18 cellular contexts compared by ENCODE assay signal in genomic region chr1:168693197-168693871, GRCh38. TPM values are rescaled to one million over a fixed set of nuclear protein-coding genes. Genes with fewer than 3 reads are reported as not detected.
DNase-seq lines count a peak whose midpoint lies in the region; ATAC-seq, FAIRE-seq and TF ChIP-seq lines count a peak whose summit lies in the region.
"Had no signal": no experiment of that assay in that cellular context is flagged by ENCODE, and none has a peak within 500 bp of the region (broad histone marks: within the 10 kb centered on the region; RNA-seq: fewer than 3 reads in every experiment).

No MANE protein-coding gene starts in this region.

- no peak overlapping the region for H3K9ac ChIP-seq in endodermal cell (ENCODE audit: extremely low read depth, low read length, poor library complexity, severe bottlenecking)
- H3K9ac ChIP-seq: GM23248 had no signal

- H3K4me1 ChIP-seq in endodermal cell (ENCODE audit: control insufficient read depth, insufficient read depth, low read length) (peaks cover 20% of the 10 kb centered on the region), mucosa of descending colon (ENCODE audit: low read depth) (peaks cover 25% of the 10 kb centered on the region), small intestine (ENCODE audit: control insufficient read depth in 2 of 2, insufficient read depth in 1 of 2, low read depth in 1 of 2, low read length in 1 of 2) (peaks cover 2 to 3% of the 10 kb centered on the region in 2 donors)

- H3K36me3 ChIP-seq in endodermal cell (ENCODE audit: control insufficient read depth, insufficient read depth, low read length), result no peaks in the 10 kb centered on the region
- no peaks in the 10 kb centered on the region for H3K36me3 ChIP-seq in mucosa of descending colon (ENCODE audit: low read depth)
- H3K36me3 ChIP-seq in small intestine (ENCODE audit: control insufficient read depth in 2 of 2, insufficient read depth in 2 of 2, low read length in 2 of 2), result no peaks in the 10 kb centered on the region

- H3K4me1 Mint-ChIP-seq in endodermal cell, result peaks cover 48% of the 10 kb centered on the region

- H3K27ac Mint-ChIP-seq in endodermal cell, result peak overlapping the region; percentile 9

- no peak overlapping the region for H3K4me3 Mint-ChIP-seq in endodermal cell

- TF ChIP-seq CTCF in endodermal cell (conservative IDR thresholded peaks at IDR 0.05) (no peak), mucosa of descending colon (IDR thresholded peaks at IDR 0.05) (no peak)

- H3K4me3 ChIP-seq in endodermal cell (ENCODE audit: low read length) (no peak overlapping the region), mucosa of descending colon (no peak overlapping the region), small intestine (ENCODE audit: low read depth in 1 of 2, low read length in 2 of 2) (no peak overlapping the region)
- H3K4me3 ChIP-seq: GM23248 had no signal

- intact Hi-C loops in mucosa of descending colon (cut with DNase I, micrococcal nuclease), result no loop called here

- H3K27me3 ChIP-seq in endodermal cell (ENCODE audit: control insufficient read depth, insufficient read depth, low read length, poor library complexity, severe bottlenecking) (no peaks in the 10 kb centered on the region), small intestine (ENCODE audit: control insufficient read depth in 2 of 2, insufficient read depth in 2 of 2, low read length in 2 of 2) (no peaks in the 10 kb centered on the region)

- peak; percentile 80 for DNase-seq in HT-29 (ENCODE audit: low spot score)
- peak; percentile 49 for DNase-seq in endodermal cell
- DNase-seq in mucosa of descending colon, result peak in 1 of 3 donors; percentile 83
- DNase-seq in small intestine, result peak; percentile 86
- no peak for DNase-seq in kidney glomerular epithelial cell (lab: John Stamatoyannopoulos, UW)
- DNase-seq in NCI-H510A treated with DMSO at 0.1 percent for 48 hours (lab: John Stamatoyannopoulos, UW), result no peak
- DNase-seq: Caco-2, DMS79 treated with DMSO at 0.1 percent for 48 hours, GM23248, NCI-H1048, NCI-H146, NCI-H345 had no signal

- peak; percentile 33 for FAIRE-seq in small intestine (lab: Jason Lieb, UNC)
- FAIRE-seq: G401.6, GM12891, HTR-8/SVneo had no signal

- H3K9me3 ChIP-seq in endodermal cell (ENCODE audit: control insufficient read depth, low read length), result no peaks in the 10 kb centered on the region
- H3K9me3 ChIP-seq in mucosa of descending colon, result no peaks in the 10 kb centered on the region
- H3K9me3 ChIP-seq in small intestine (ENCODE audit: control insufficient read depth, low read depth), result no peaks in the 10 kb centered on the region
- H3K9me3 ChIP-seq: Caco-2 had no signal

- H3K27me3 Mint-ChIP-seq in endodermal cell (ENCODE audit: insufficient read depth), result no peaks in the 10 kb centered on the region

- peak; percentile 88 for ATAC-seq in mucosa of descending colon
- ATAC-seq in GM21528 (IDR thresholded peaks at IDR 0.05; ENCODE audit: low FRiP score, unreplicated experiment), result no peak
- no peak for ATAC-seq in HG03521 (IDR thresholded peaks at IDR 0.05; ENCODE audit: unreplicated experiment)

- H3K9me3 Mint-ChIP-seq in endodermal cell, result no peaks in the 10 kb centered on the region

- 84 to 97% methylated on average over 3 to 8 of the region's 8 CpGs for WGBS in endodermal cell (ENCODE audit: insufficient coverage in 1 of 2, insufficient read length in 1 of 2), 2 experiments
- 12 to 64% (median 33%) methylated on average over 8 of the region's 8 CpGs for WGBS in small intestine, 3 donors

- no peaks in the 10 kb centered on the region for H3K36me3 Mint-ChIP-seq in endodermal cell (ENCODE audit: low read depth)

- H3K27ac ChIP-seq in endodermal cell (ENCODE audit: low read depth, low read length) (no peak overlapping the region), small intestine (ENCODE audit: low read depth in 1 of 2, low read length in 1 of 2) (peak overlapping the region; percentile 64 to 89)
- H3K27ac ChIP-seq: GM23248 had no signal

RNA-seq across cellular contexts. Expression of gene DPT, which starts 35.7 kb away (rescaled TPM):
- not detected in 2 replicates for total RNA-seq in HT-29 (2014; rRNA removed; shearing (Covaris generic))
- not detected for total RNA-seq in endodermal cell
- polyA plus RNA-seq in endodermal cell (2013, experiment 1 of 2), result not detected
- not detected for polyA plus RNA-seq in endodermal cell (2013, experiment 2 of 2)
- total RNA-seq in mucosa of descending colon, result 100 to 1,000 TPM in 1 of 3 donors, 10 to 100 TPM in 1, 1 to 10 TPM in 1; 4.8 to 277 (median 16.9) TPM
- 10 to 100 TPM in 1 of 3 donors, 1 to 10 TPM in 1, under 1 TPM in 1; 0.89 to 42.3 (median 2.7) TPM for polyA plus RNA-seq in small intestine
- total RNA-seq: A673, Caco-2 had no signal

Comparison
In these comparisons a context has a peak if more than half of its experiments do, and no peak if none do; other contexts are left out.
1. DNase-seq: peak in HT-29 (single experiment), endodermal cell (single experiment) and small intestine (single experiment); none in kidney glomerular epithelial cell (single experiment) and NCI-H510A treated with DMSO at 0.1 percent for 48 hours (single experiment).